Comparison of ENCODE assay signal across 1 cellular context in genomic region chr17:21375757-21376584, GRCh38.
TF ChIP-seq lines count a peak whose summit lies in the region.

Gene KCNJ12 (plus strand): TSS chr17:21376357. CDS start chr17:21415343, 38,986 bp downstream.

TF ChIP-seq in HEK293, 187 proteins besides CTCF, POLR2A, EP300 and RAD21 (continued from another document):
- TF ChIP-seq, protein P1, sequence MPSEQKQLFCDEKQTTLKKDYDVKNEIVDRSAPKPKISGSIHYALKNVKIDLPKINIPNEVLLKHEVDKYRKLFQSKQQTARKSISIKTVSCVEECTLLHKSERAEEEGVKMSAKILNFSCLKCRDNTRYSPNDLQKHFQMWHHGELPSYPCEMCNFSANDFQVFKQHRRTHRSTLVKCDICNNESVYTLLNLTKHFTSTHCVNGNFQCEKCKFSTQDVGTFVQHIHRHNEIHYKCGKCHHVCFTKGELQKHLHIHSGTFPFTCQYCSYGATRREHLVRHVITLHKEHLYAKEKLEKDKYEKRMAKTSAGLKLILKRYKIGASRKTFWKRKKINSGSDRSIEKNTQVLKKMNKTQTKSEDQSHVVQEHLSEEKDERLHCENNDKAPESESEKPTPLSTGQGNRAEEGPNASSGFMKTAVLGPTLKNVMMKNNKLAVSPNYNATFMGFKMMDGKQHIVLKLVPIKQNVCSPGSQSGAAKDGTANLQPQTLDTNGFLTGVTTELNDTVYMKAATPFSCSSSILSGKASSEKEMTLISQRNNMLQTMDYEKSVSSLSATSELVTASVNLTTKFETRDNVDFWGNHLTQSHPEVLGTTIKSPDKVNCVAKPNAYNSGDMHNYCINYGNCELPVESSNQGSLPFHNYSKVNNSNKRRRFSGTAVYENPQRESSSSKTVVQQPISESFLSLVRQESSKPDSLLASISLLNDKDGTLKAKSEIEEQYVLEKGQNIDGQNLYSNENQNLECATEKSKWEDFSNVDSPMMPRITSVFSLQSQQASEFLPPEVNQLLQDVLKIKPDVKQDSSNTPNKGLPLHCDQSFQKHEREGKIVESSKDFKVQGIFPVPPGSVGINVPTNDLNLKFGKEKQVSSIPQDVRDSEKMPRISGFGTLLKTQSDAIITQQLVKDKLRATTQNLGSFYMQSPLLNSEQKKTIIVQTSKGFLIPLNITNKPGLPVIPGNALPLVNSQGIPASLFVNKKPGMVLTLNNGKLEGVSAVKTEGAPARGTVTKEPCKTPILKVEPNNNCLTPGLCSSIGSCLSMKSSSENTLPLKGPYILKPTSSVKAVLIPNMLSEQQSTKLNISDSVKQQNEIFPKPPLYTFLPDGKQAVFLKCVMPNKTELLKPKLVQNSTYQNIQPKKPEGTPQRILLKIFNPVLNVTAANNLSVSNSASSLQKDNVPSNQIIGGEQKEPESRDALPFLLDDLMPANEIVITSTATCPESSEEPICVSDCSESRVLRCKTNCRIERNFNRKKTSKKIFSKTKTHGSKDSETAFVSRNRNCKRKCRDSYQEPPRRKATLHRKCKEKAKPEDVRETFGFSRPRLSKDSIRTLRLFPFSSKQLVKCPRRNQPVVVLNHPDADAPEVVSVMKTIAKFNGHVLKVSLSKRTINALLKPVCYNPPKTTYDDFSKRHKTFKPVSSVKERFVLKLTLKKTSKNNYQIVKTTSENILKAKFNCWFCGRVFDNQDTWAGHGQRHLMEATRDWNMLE (tag by site-specific recombination; conservative IDR thresholded peaks at IDR 0.05; ENCODE audit: low read depth) = no peak
- TF ChIP-seq IKZF3 (tag by site-specific recombination; IDR thresholded peaks at IDR 0.05) (no peak), ZNF513 (tag by site-specific recombination; IDR thresholded peaks at IDR 0.05) (no peak), ZNF169 (tag by site-specific recombination; IDR thresholded peaks at IDR 0.05) (no peak), ZNF146 (tag by site-specific recombination; IDR thresholded peaks at IDR 0.05) (no peak), SCRT2 (tag by site-specific recombination; IDR thresholded peaks at IDR 0.05) (no peak), ZNF621 (tag by site-specific recombination; IDR thresholded peaks at IDR 0.05) (no peak), ZNF404 (tag by site-specific recombination; IDR thresholded peaks at IDR 0.05) (no peak), PRDM6 (tag by site-specific recombination; IDR thresholded peaks at IDR 0.05) (no peak)
